In genomic region chr20:33993800-33994623, GRCh38 we compare ENCODE assay signal across 8 cellular contexts.
A peak's percentile ranks its signal among the peaks of the same experiment; 100 is the strongest.
DNase-seq lines count a peak whose midpoint lies in the region; ATAC-seq and TF ChIP-seq lines count a peak whose summit lies in the region.

TSS of gene RALY (plus strand) at chr20:33993911. CDS start at chr20:34072075, 78,164 bp downstream.

- H3K36me3 ChIP-seq in DOHH2 (ENCODE audit: control insufficient read depth, low read length), result peaks cover 32% of the 10 kb centered on the region
- H3K36me3 ChIP-seq in KOPT-K1 (ENCODE audit: insufficient read depth, low read length), result peaks cover 24% of the 10 kb centered on the region
- peaks cover 6% of the 10 kb centered on the region for H3K36me3 ChIP-seq in neuron (ENCODE audit: insufficient read depth, low read length)
- H3K36me3 ChIP-seq in subcutaneous abdominal adipose tissue (ENCODE audit: control insufficient read depth in 5 of 5, insufficient read depth in 5 of 5, low read length in 5 of 5), result no peaks in the 10 kb centered on the region

- no peaks in the 10 kb centered on the region for H3K27me3 ChIP-seq in DOHH2 (ENCODE audit: control insufficient read depth, low read length)
- no peaks in the 10 kb centered on the region for H3K27me3 ChIP-seq in neuron (ENCODE audit: insufficient read depth, low read length)
- no peaks in the 10 kb centered on the region for H3K27me3 ChIP-seq in subcutaneous abdominal adipose tissue (ENCODE audit: control insufficient read depth in 5 of 5, insufficient read depth in 4 of 5, low read length in 5 of 5)

- H4K20me1 ChIP-seq in DOHH2 (ENCODE audit: control insufficient read depth, insufficient read depth, low read depth, low read length), result peaks cover 38% of the 10 kb centered on the region

- peaks cover 31% of the 10 kb centered on the region for H3K4me1 ChIP-seq in DOHH2 (ENCODE audit: control insufficient read depth, low read length)
- peaks cover 32% of the 10 kb centered on the region for H3K4me1 ChIP-seq in neuron (ENCODE audit: insufficient read depth, low read length)
- peaks cover 14 to 48% (median 37%) of the 10 kb centered on the region in 5 donors for H3K4me1 ChIP-seq in subcutaneous abdominal adipose tissue (ENCODE audit: control insufficient read depth in 5 of 5, insufficient read depth in 5 of 5, low read length in 5 of 5)

- DNase-seq in activated effector memory CD4-positive, alpha-beta T cell treated with anti-CD3 and anti-CD28 coated beads, Interleukin-2, amount 50 U/mL, for 16 hours, result peak; percentile 93
- peak; percentile 76 to 92 for DNase-seq in foreskin fibroblast

- H3K79me2 ChIP-seq in DOHH2 (ENCODE audit: control insufficient read depth, low read length), result peaks cover 68% of the 10 kb centered on the region

- peak; percentile 41 for ATAC-seq in GM21786 (IDR thresholded peaks at IDR 0.05; ENCODE audit: unreplicated experiment)

- peak within 1 kb of the TSS; percentile 64 for H2AFZ ChIP-seq in neuron (ENCODE audit: low read depth, low read length)

- TF ChIP-seq POLR2A in Raji (IDR thresholded peaks at IDR 0.05; ENCODE audit: insufficient read depth, low read depth, low read length), result peak; percentile 94

- no peaks in the 10 kb centered on the region for H3K9me2 ChIP-seq in DOHH2 (replicated peaks; ENCODE audit: control insufficient read depth, low read length)

- TF ChIP-seq CTCF in DOHH2 (IDR thresholded peaks at IDR 0.05; ENCODE audit: low read depth, low read length, poor library complexity, severe bottlenecking), result no peak
- no peak for TF ChIP-seq CTCF in foreskin fibroblast (IDR thresholded peaks at IDR 0.05; ENCODE audit: low read depth, low read length)

- H3K27ac ChIP-seq in DOHH2 (ENCODE audit: low read depth, low read length), result peak within 1 kb of the TSS; percentile 84
- peak within 1 kb of the TSS; percentile 92 for H3K27ac ChIP-seq in KOPT-K1 (ENCODE audit: low read depth, low read length, poor library complexity, severe bottlenecking)
- H3K27ac ChIP-seq in subcutaneous abdominal adipose tissue (ENCODE audit: low read depth, low read length), result peak within 1 kb of the TSS; percentile 93

- H3K9me3 ChIP-seq in DOHH2 (ENCODE audit: control insufficient read depth, insufficient read depth, low read length), result no peaks in the 10 kb centered on the region
- no peaks in the 10 kb centered on the region for H3K9me3 ChIP-seq in KOPT-K1 (ENCODE audit: insufficient read depth, low read length, poor library complexity, severe bottlenecking)
- no peaks in the 10 kb centered on the region for H3K9me3 ChIP-seq in neuron (ENCODE audit: low read length)
- H3K9me3 ChIP-seq in subcutaneous abdominal adipose tissue (ENCODE audit: control insufficient read depth in 5 of 5, low read length in 5 of 5), result no peaks in the 10 kb centered on the region

- peak within 1 kb of the TSS; percentile 82 to 95 (median 91) for H3K9ac ChIP-seq in subcutaneous abdominal adipose tissue (ENCODE audit: low read length in 5 of 5)

- peak within 1 kb of the TSS; percentile 99 for H3K4me2 ChIP-seq in DOHH2 (ENCODE audit: low read length)

- peak within 1 kb of the TSS; percentile 90 for H3K4me3 ChIP-seq in DOHH2 (ENCODE audit: low read length)
- H3K4me3 ChIP-seq in foreskin fibroblast (ENCODE audit: low read depth in 1 of 2, low read length in 2 of 2), result peak within 1 kb of the TSS; percentile 79 to 97
- peak within 1 kb of the TSS; percentile 97 for H3K4me3 ChIP-seq in neuron (ENCODE audit: low read length)
- H3K4me3 ChIP-seq in subcutaneous abdominal adipose tissue (ENCODE audit: low read depth in 1 of 5, low read length in 5 of 5), result peak within 1 kb of the TSS; percentile 84 to 100 (median 91)

- H3F3A ChIP-seq in DOHH2 (ENCODE audit: control insufficient read depth, insufficient read depth), result no peaks in the 10 kb centered on the region

Comparison
In these comparisons a context has a peak if more than half of its experiments do, and no peak if none do; other contexts are left out.
1. Peak in every context shown above with its lines: DNase-seq, ATAC-seq, H3K4me3 ChIP-seq and H3K27ac ChIP-seq.